Comparison of ENCODE assay signal across 22 cellular contexts in genomic region chr1:152374451-152374850, GRCh38. TPM values are rescaled to one million over a fixed set of nuclear protein-coding genes. Genes with fewer than 3 reads are reported as not detected.
DNase-seq lines count a peak whose midpoint lies in the region; ATAC-seq and TF ChIP-seq lines count a peak whose summit lies in the region.
"Had no signal": no experiment of that assay in that cellular context is flagged by ENCODE, and none has a peak within 500 bp of the region (broad histone marks: within the 10 kb centered on the region; RNA-seq: fewer than 3 reads in every experiment).

No MANE protein-coding gene starts in this region.

- POLR2A ChIA-PET in CD4-positive, alpha-beta memory T cell (lab: Charles Lee; ENCODE audit: partially characterized antibody), result no interaction called here

- no peaks in the 10 kb centered on the region for H3K36me3 Mint-ChIP-seq in CD4-positive, alpha-beta memory T cell
- peaks cover 3% of the 10 kb centered on the region for H3K36me3 Mint-ChIP-seq in natural killer cell

- CTCF ChIA-PET in CD4-positive, alpha-beta memory T cell (lab: Charles Lee; ENCODE audit: partially characterized antibody), result no interaction called here

- H3K36me3 ChIP-seq in heart right ventricle, result no peaks in the 10 kb centered on the region
- H3K36me3 ChIP-seq in aorta (ENCODE audit: control insufficient read depth in 1 of 2, insufficient read depth in 2 of 2, low read length in 1 of 2), result no peaks in the 10 kb centered on the region
- H3K36me3 ChIP-seq in CD4-positive, alpha-beta memory T cell (ENCODE audit: insufficient read depth, low read length), result no peaks in the 10 kb centered on the region

- peaks cover 0 to 10% (median 4%) of the 10 kb centered on the region in 8 donors for H3K9me3 Mint-ChIP-seq in CD4-positive, alpha-beta memory T cell
- peaks cover 0 to under 1% of the 10 kb centered on the region in 2 donors for H3K9me3 Mint-ChIP-seq in natural killer cell

- H3K27me3 ChIP-seq in heart right ventricle, result no peaks in the 10 kb centered on the region
- H3K27me3 ChIP-seq in right cardiac atrium (ENCODE audit: control insufficient read depth, insufficient read depth), result no peaks in the 10 kb centered on the region
- H3K27me3 ChIP-seq in aorta (ENCODE audit: control insufficient read depth in 1 of 2, insufficient read depth in 2 of 2, low read length in 1 of 2), result no peaks in the 10 kb centered on the region
- no peaks in the 10 kb centered on the region for H3K27me3 ChIP-seq in CD4-positive, alpha-beta memory T cell (ENCODE audit: insufficient read depth, low read length)

- H3K4me3 ChIP-seq in heart right ventricle, result no peak overlapping the region
- no peak overlapping the region for H3K4me3 ChIP-seq in right cardiac atrium (ENCODE audit: low read length)
- no peak overlapping the region for H3K4me3 ChIP-seq in aorta (ENCODE audit: low read length in 2 of 2)
- no peak overlapping the region for H3K4me3 ChIP-seq in CD4-positive, alpha-beta memory T cell (ENCODE audit: low read length in 2 of 2)
- H3K4me3 ChIP-seq: A549, GM23338 had no signal

- no peak overlapping the region for H3K4me3 Mint-ChIP-seq in CD4-positive, alpha-beta memory T cell
- H3K4me3 Mint-ChIP-seq in natural killer cell, result no peak overlapping the region
- H3K4me3 Mint-ChIP-seq: CD4-positive, alpha-beta T cell; GM23338 had no signal

- peaks cover 4 to 5% of the 10 kb centered on the region in 2 donors for H3K27me3 Mint-ChIP-seq in CD4-positive, alpha-beta memory T cell
- peaks cover 8 to 9% of the 10 kb centered on the region in 2 donors for H3K27me3 Mint-ChIP-seq in natural killer cell (ENCODE audit: low read depth in 2 of 2)
- H3K27me3 Mint-ChIP-seq: CD4-positive, alpha-beta T cell had no signal

- H3K27ac ChIP-seq in heart right ventricle (no peak overlapping the region), right cardiac atrium (ENCODE audit: low read length) (no peak overlapping the region), aorta (ENCODE audit: low read depth in 1 of 2, low read length in 2 of 2) (no peak overlapping the region)
- no peak overlapping the region for H3K27ac ChIP-seq in CD4-positive, alpha-beta memory T cell (ENCODE audit: low read depth, low read length)
- H3K27ac ChIP-seq: 22Rv1, A549, C4-2B, HL-60 had no signal

- no peak for DNase-seq in Right ventricle myocardium inferior (ENCODE audit: missing footprints)
- no peak for DNase-seq in cardiac septum (ENCODE audit: low spot score)
- DNase-seq in heart right ventricle, result peak; percentile 10 to 23
- peak in 1 of 3 donors; percentile 65 for DNase-seq in right cardiac atrium
- DNase-seq in aorta, result no peak
- no peak for DNase-seq in NCI-H526 treated with DMSO at 0.1 percent for 48 hours (lab: John Stamatoyannopoulos, UW)
- DNase-seq in CD4-positive, alpha-beta memory T cell, result no peak
- no peak for DNase-seq in natural killer cell
- DNase-seq: AML-193; CD4-positive, alpha-beta T cell; DMS153; DMS79; GDM1; HCEC 1CT had no signal

- WGBS in heart right ventricle, 2 donors, result 47 to 50% methylated on average over 3 of the region's 3 CpGs
- WGBS in right cardiac atrium, result 49% methylated on average over 3 of the region's 3 CpGs
- WGBS in aorta, 2 donors, result 4 to 11% methylated on average over 3 of the region's 3 CpGs

- H3K27ac Mint-ChIP-seq in CD4-positive, alpha-beta memory T cell, result peak overlapping the region in 1 of 7 donors; percentile 2
- no peak overlapping the region for H3K27ac Mint-ChIP-seq in natural killer cell
- H3K27ac Mint-ChIP-seq: CD4-positive, alpha-beta T cell; GM23338 had no signal

- ATAC-seq in Right ventricle myocardium inferior, result peak; percentile 92
- peak in 7 of 8 donors; percentile 67 to 100 (median 83) for ATAC-seq in heart right ventricle
- ATAC-seq in right cardiac atrium, result peak; percentile 63 to 64
- peak; percentile 15 for ATAC-seq in aorta (ENCODE audit: low FRiP score)
- ATAC-seq in natural killer cell, result no peak
- ATAC-seq: A549, GM23338 had no signal

- H3K9me3 ChIP-seq in heart right ventricle (peaks cover 0 to 10% (median 0%) of the 10 kb centered on the region in 11 donors), right cardiac atrium (ENCODE audit: control insufficient read depth, low read length) (no peaks in the 10 kb centered on the region), aorta (ENCODE audit: control insufficient read depth, low read length) (no peaks in the 10 kb centered on the region)
- H3K9me3 ChIP-seq in CD4-positive, alpha-beta memory T cell (ENCODE audit: control insufficient read depth in 1 of 2, low read length in 2 of 2), result no peaks in the 10 kb centered on the region

- H3K4me1 ChIP-seq in heart right ventricle (no peaks in the 10 kb centered on the region), right cardiac atrium (ENCODE audit: control insufficient read depth, insufficient read depth, low read length) (no peaks in the 10 kb centered on the region), aorta (ENCODE audit: control insufficient read depth in 1 of 2, insufficient read depth in 2 of 2, low read length in 2 of 2) (no peaks in the 10 kb centered on the region)
- H3K4me1 ChIP-seq in CD4-positive, alpha-beta memory T cell (ENCODE audit: insufficient read depth, low read length), result no peaks in the 10 kb centered on the region
- H3K4me1 ChIP-seq: A549 had no signal

- TF ChIP-seq CTCF in heart right ventricle (IDR thresholded peaks at IDR 0.05), result no peak
- TF ChIP-seq CTCF in natural killer cell (IDR thresholded peaks at IDR 0.05), result no peak

- H3K4me1 Mint-ChIP-seq in CD4-positive, alpha-beta memory T cell, result peaks cover 0 to 13% (median under 1%) of the 10 kb centered on the region in 4 donors
- H3K4me1 Mint-ChIP-seq in natural killer cell, result no peaks in the 10 kb centered on the region
- H3K4me1 Mint-ChIP-seq: GM23338 had no signal

- intact Hi-C loops in Right ventricle myocardium inferior (cut with DNase I), result no loop called here
- intact Hi-C loops in cardiac septum (cut with DNase I), result no loop called here
- intact Hi-C loops in heart right ventricle (cut with DNase I), result no loop called here
- intact Hi-C loops in right cardiac atrium (cut with DNase I), result no loop called here
- intact Hi-C loops in aorta (cut with DNase I), result no loop called here
- intact Hi-C loops in CD4-positive, alpha-beta memory T cell (cut with micrococcal nuclease), result no loop called here
- intact Hi-C loops in natural killer cell (cut with micrococcal nuclease), result no loop called here

RNA-seq across cellular contexts. Expression of gene FLG2, which starts 14.6 kb away (rescaled TPM):
- not detected for total RNA-seq in Right ventricle myocardium inferior
- total RNA-seq in cardiac septum, result not detected
- total RNA-seq in heart right ventricle, result not detected
- polyA plus RNA-seq in heart right ventricle, result not detected
- total RNA-seq in right cardiac atrium, result not detected
- not detected for polyA plus RNA-seq in right cardiac atrium
- total RNA-seq in aorta, result not detected
- not detected for polyA plus RNA-seq in aorta
- not detected for total RNA-seq in CD4-positive, alpha-beta memory T cell
- polyA plus RNA-seq in CD4-positive, alpha-beta memory T cell, result not detected
- not detected for total RNA-seq in natural killer cell
- total RNA-seq: CD4-positive, alpha-beta T cell; Daoy; GM23338; HT1080 had no signal
- polyA plus RNA-seq: A549, BJ, GM23338 had no signal

RNA-seq across cellular contexts. Expression of gene CRNN, which starts 39.6 kb away (rescaled TPM):
- total RNA-seq in Right ventricle myocardium inferior (not detected), cardiac septum (not detected), heart right ventricle (not detected), right cardiac atrium (not detected), aorta (not detected), natural killer cell (not detected)
- polyA plus RNA-seq in heart right ventricle (under 1 TPM in 1 of 2 donors, not detected in 1; 0.62 TPM), right cardiac atrium (0.14 TPM), aorta (1 to 10 TPM; 1.4 to 3.0 TPM)
- total RNA-seq in CD4-positive, alpha-beta memory T cell, result not detected
- polyA plus RNA-seq in CD4-positive, alpha-beta memory T cell, result not detected
- total RNA-seq: CD4-positive, alpha-beta T cell; Daoy; GM23338; HT1080 had no signal
- polyA plus RNA-seq: A549, BJ, GM23338 had no signal

RNA-seq across cellular contexts. Expression of gene FLG, which starts 49.4 kb away (rescaled TPM):
- total RNA-seq in Right ventricle myocardium inferior, result not detected
- total RNA-seq in cardiac septum, result 0.03 TPM
- total RNA-seq in heart right ventricle, result under 1 TPM in 2 of 10 donors, not detected in 8; 0.02 to 0.04 TPM
- under 1 TPM; under 0.01 TPM for polyA plus RNA-seq in heart right ventricle
- not detected for total RNA-seq in right cardiac atrium
- polyA plus RNA-seq in right cardiac atrium, result 0.05 TPM
- under 1 TPM in 1 of 2 donors, not detected in 1; 0.03 TPM for total RNA-seq in aorta
- polyA plus RNA-seq in aorta, result under 1 TPM; under 0.01 to 0.03 TPM
- total RNA-seq in CD4-positive, alpha-beta memory T cell, result not detected
- not detected for polyA plus RNA-seq in CD4-positive, alpha-beta memory T cell
- not detected for total RNA-seq in natural killer cell
- total RNA-seq: CD4-positive, alpha-beta T cell had no signal
- polyA plus RNA-seq: BJ, GM23338 had no signal

Comparison
In these comparisons a context has a peak if more than half of its experiments do, and no peak if none do; other contexts are left out.
1. DNase-seq: peak in heart right ventricle (2 of 2); none in Right ventricle myocardium inferior (single experiment), cardiac septum (single experiment), aorta (0 of 2), NCI-H526 treated with DMSO at 0.1 percent for 48 hours (single experiment), CD4-positive, alpha-beta memory T cell (0 of 5) and natural killer cell (single experiment).
2. ATAC-seq: peak in Right ventricle myocardium inferior (single experiment), heart right ventricle (7 of 8), right cardiac atrium (2 of 2) and aorta (single experiment); none in natural killer cell (0 of 3).